Comparison of ENCODE assay signal across 11 cellular contexts in the genomic region with DNA sequence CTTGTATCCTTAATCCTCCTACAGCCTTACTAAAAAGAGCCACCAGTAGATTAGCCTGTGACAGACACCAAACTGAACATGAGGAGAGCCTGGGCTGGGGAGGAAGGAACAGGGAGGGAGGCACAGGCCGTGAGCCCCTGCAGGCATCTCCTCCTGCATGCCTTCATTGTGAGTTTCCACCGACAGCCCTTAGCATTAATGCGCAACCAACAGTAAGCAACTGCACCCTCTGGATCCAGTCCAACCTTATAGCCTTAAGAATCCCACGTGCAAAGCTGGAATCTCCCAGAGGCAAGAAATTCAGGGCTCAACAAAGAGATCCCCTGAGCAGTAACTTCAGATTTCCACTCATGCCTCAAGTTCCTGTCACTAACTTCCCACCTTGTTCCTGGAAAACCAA.
DNase-seq lines count a peak whose midpoint lies in the region; ATAC-seq and TF ChIP-seq lines count a peak whose summit lies in the region.
"Had no signal": no experiment of that assay in that cellular context is flagged by ENCODE, and none has a peak within 500 bp of the region (broad histone marks: within the 10 kb centered on the region; RNA-seq: fewer than 3 reads in every experiment).

No MANE protein-coding gene starts in this region.

- H4K20me1 ChIP-seq in PC-3 (ENCODE audit: low read length): no peaks in the 10 kb centered on the region

- CTCF ChIA-PET in CD8-positive, alpha-beta T cell (lab: Charles Lee): interaction anchor here (0.9 to 16.8 kb wide), 10 partner anchors 10 to 344 kb away, joined by 3 to 173 read pairs (median 4); no protein-coding TSS in a partner anchor
- CTCF ChIA-PET in PC-3 (lab: Charles Lee): no interaction called here

- intact Hi-C loops in CD8-positive, alpha-beta T cell (cut with DNase I, micrococcal nuclease): loop anchor here in 1 of 2 experiments (5.0 to 10.0 kb wide), 3 partner anchors 210 to 468 kb away; no protein-coding TSS in a partner anchor
- intact Hi-C loops in PC-3 (cut with micrococcal nuclease): no loop called here

- H3K27ac Mint-ChIP-seq in CD8-positive, alpha-beta T cell: peak overlapping the region; percentile 98
- H3K27ac Mint-ChIP-seq in natural killer cell treated with Interleukin-12 subunit alpha and Interleukin-12 subunit beta and Interleukin-15 and Interleukin-18, amount 100 ng/mL, for 72 hours: peak overlapping the region; percentile 95 to 96

- H3K36me3 Mint-ChIP-seq in CD8-positive, alpha-beta T cell: peaks cover 90% of the 10 kb centered on the region
- peaks cover 53% of the 10 kb centered on the region for H3K36me3 Mint-ChIP-seq in natural killer cell treated with Interleukin-12 subunit alpha and Interleukin-12 subunit beta and Interleukin-15 and Interleukin-18, amount 100 ng/mL, for 72 hours

- peaks cover 95% of the 10 kb centered on the region for H3K79me2 ChIP-seq in PC-3 (ENCODE audit: low read length)

- no peaks in the 10 kb centered on the region for H3K27me3 ChIP-seq in CD8-positive, alpha-beta T cell (ENCODE audit: insufficient read depth, low read length)
- no peaks in the 10 kb centered on the region for H3K27me3 ChIP-seq in PC-3 (ENCODE audit: low read length)

- H3K4me2 ChIP-seq in PC-3 (ENCODE audit: low read length): no peak overlapping the region

- no peak for ATAC-seq in CD8-positive, alpha-beta T cell
- ATAC-seq in PC-3: no peak
- ATAC-seq in natural killer cell treated with Interleukin-12 subunit alpha and Interleukin-12 subunit beta and Interleukin-15 and Interleukin-18, amount 100 ng/mL, for 72 hours: no peak

- H3K4me1 ChIP-seq in CD8-positive, alpha-beta T cell (ENCODE audit: insufficient read depth, low read length): peaks cover 98% of the 10 kb centered on the region
- H3K4me1 ChIP-seq in PC-3 (ENCODE audit: insufficient read depth, low read length): peaks cover 87% of the 10 kb centered on the region

- H3F3A ChIP-seq in PC-3 (ENCODE audit: low read length, unreplicated experiment): peaks cover 16% of the 10 kb centered on the region

- peak overlapping the region; percentile 2 for H3K4me3 ChIP-seq in CD8-positive, alpha-beta T cell (ENCODE audit: low read depth, low read length)
- H3K4me3 ChIP-seq in PC-3 (ENCODE audit: low read length) (no peak overlapping the region), choroid plexus epithelial cell (ENCODE audit: low read depth, low read length) (no peak overlapping the region)

- H3K4me1 Mint-ChIP-seq in CD8-positive, alpha-beta T cell (ENCODE audit: low read depth): peaks cover 98% of the 10 kb centered on the region
- H3K4me1 Mint-ChIP-seq in natural killer cell treated with Interleukin-12 subunit alpha and Interleukin-12 subunit beta and Interleukin-15 and Interleukin-18, amount 100 ng/mL, for 72 hours (ENCODE audit: low read depth in 2 of 2): peaks cover 92 to 95% of the 10 kb centered on the region in 2 donors

- H3K27me3 Mint-ChIP-seq in CD8-positive, alpha-beta T cell (ENCODE audit: low read depth): no peaks in the 10 kb centered on the region
- no peaks in the 10 kb centered on the region for H3K27me3 Mint-ChIP-seq in natural killer cell treated with Interleukin-12 subunit alpha and Interleukin-12 subunit beta and Interleukin-15 and Interleukin-18, amount 100 ng/mL, for 72 hours

- H3K9me3 ChIP-seq in CD8-positive, alpha-beta T cell (ENCODE audit: low read length): no peaks in the 10 kb centered on the region
- H3K9me3 ChIP-seq in PC-3 (ENCODE audit: low read length): no peaks in the 10 kb centered on the region

- TF ChIP-seq CTCF in CD8-positive, alpha-beta T cell (IDR thresholded peaks at IDR 0.05): no peak
- TF ChIP-seq CTCF in PC-3 (conservative IDR thresholded peaks at IDR 0.05; ENCODE audit: low read depth, low read length) (no peak), choroid plexus epithelial cell (conservative IDR thresholded peaks at IDR 0.05; ENCODE audit: low read depth, low read length) (no peak)

- no peaks in the 10 kb centered on the region for H3K9me2 ChIP-seq in PC-3 (replicated peaks; ENCODE audit: low read length)

- H3K27ac ChIP-seq in CD8-positive, alpha-beta T cell (ENCODE audit: low read depth, low read length): peak overlapping the region; percentile 12
- H3K27ac ChIP-seq in PC-3 (ENCODE audit: low read length): no peak overlapping the region

- no peak overlapping the region for H3K9ac ChIP-seq in PC-3 (ENCODE audit: low read length)

- H2AFZ ChIP-seq in PC-3 (ENCODE audit: low read length): no peak overlapping the region

- POLR2A ChIA-PET in CD8-positive, alpha-beta T cell (lab: Charles Lee): interaction anchor here (1.6 to 16.4 kb wide), 7 partner anchors 11 to 126 kb away, joined by 3 to 270 read pairs (median 13); no protein-coding TSS in a partner anchor
- POLR2A ChIA-PET in PC-3 (lab: Charles Lee; ENCODE audit: unreplicated experiment): no interaction called here

- H3K36me3 ChIP-seq in CD8-positive, alpha-beta T cell (ENCODE audit: insufficient read depth, low read length): peaks cover 13% of the 10 kb centered on the region
- peaks cover 29% of the 10 kb centered on the region for H3K36me3 ChIP-seq in PC-3 (ENCODE audit: low read depth, low read length)

- DNase-seq in CD8-positive, alpha-beta T cell: no peak
- DNase-seq in PC-3: peak; percentile 49
- DNase-seq in choroid plexus epithelial cell (ENCODE audit: low read depth): peak; percentile 96
- DNase-seq in natural killer cell treated with Interleukin-12 subunit alpha and Interleukin-12 subunit beta and Interleukin-15 and Interleukin-18, amount 100 ng/mL, for 72 hours (ENCODE audit: low spot score): no peak
- DNase-seq in NCI-H2029 (lab: John Stamatoyannopoulos, UW): no peak
- DNase-seq in NAMALWA (ENCODE audit: low spot score): no peak
- DNase-seq in mesenteric fat pad (ENCODE audit: low spot score): no peak
- DNase-seq in NCI-H146 (lab: John Stamatoyannopoulos, UW): no peak
- DNase-seq: activated gamma-delta T cell treated with Interleukin-2 at 50 U/mL for 16 hours, mesendoderm, NCI-H748 treated with DMSO at 0.1 percent for 48 hours had no signal

- peak overlapping the region; percentile 83 for H3K4me3 Mint-ChIP-seq in CD8-positive, alpha-beta T cell
- peak overlapping the region; percentile 98 for H3K4me3 Mint-ChIP-seq in natural killer cell treated with Interleukin-12 subunit alpha and Interleukin-12 subunit beta and Interleukin-15 and Interleukin-18, amount 100 ng/mL, for 72 hours

- BruUV-seq in PC-3 (replicated peaks; lab: Mats Ljungman, UMichigan): no TSS peak

- H3K9me3 Mint-ChIP-seq in CD8-positive, alpha-beta T cell: no peaks in the 10 kb centered on the region
- no peaks in the 10 kb centered on the region for H3K9me3 Mint-ChIP-seq in natural killer cell treated with Interleukin-12 subunit alpha and Interleukin-12 subunit beta and Interleukin-15 and Interleukin-18, amount 100 ng/mL, for 72 hours

Comparison
In these comparisons a context has a peak if more than half of its experiments do, and no peak if none do; other contexts are left out.
1. DNase-seq: peak in PC-3 (single experiment) and choroid plexus epithelial cell (single experiment); none in CD8-positive, alpha-beta T cell (0 of 7), natural killer cell treated with Interleukin-12 subunit alpha and Interleukin-12 subunit beta and Interleukin-15 and Interleukin-18, amount 100 ng/mL, for 72 hours (single experiment), NCI-H2029 (single experiment), NAMALWA (single experiment), mesenteric fat pad (single experiment) and NCI-H146 (single experiment).